20 cellular contexts compared by ENCODE assay signal in genomic region chr22:20090730-20091240, GRCh38. TPM values are rescaled to one million over a fixed set of nuclear protein-coding genes. Genes with fewer than 3 reads are reported as not detected.
DNase-seq lines count a peak whose midpoint lies in the region; ATAC-seq and TF ChIP-seq lines count a peak whose summit lies in the region.
"Had no signal": no experiment of that assay in that cellular context is flagged by ENCODE, and none has a peak within 500 bp of the region (broad histone marks: within the 10 kb centered on the region; RNA-seq: fewer than 3 reads in every experiment).

No MANE protein-coding gene starts in this region.

- H3K9me3 Mint-ChIP-seq in CD14-positive monocyte = peaks cover 0 to 4% (median 0%) of the 10 kb centered on the region in 7 donors
- no peaks in the 10 kb centered on the region for H3K9me3 Mint-ChIP-seq in CD4-positive, alpha-beta memory T cell
- no peaks in the 10 kb centered on the region for H3K9me3 Mint-ChIP-seq in activated T-helper 17 cell treated with anti-CD3 and anti-CD28 coated beads, Interleukin-2, amount 50 U/mL, for 72 hours
- peaks cover 2% of the 10 kb centered on the region for H3K9me3 Mint-ChIP-seq in mesothelial cell of epicardium
- H3K9me3 Mint-ChIP-seq: naive thymus-derived CD4-positive, alpha-beta T cell; T-helper 2 cell treated with Interferon-gamma antibody and Interleukin-4, amounts not matched to agents 5 μg/mL and 100 μg/mL, for 36 hours had no signal

- CTCF ChIA-PET in CD4-positive, alpha-beta memory T cell (lab: Charles Lee; ENCODE audit: partially characterized antibody) = no interaction called here

- H3K27ac Mint-ChIP-seq in CD14-positive monocyte (peak overlapping the region in 5 of 7 donors; percentile 4 to 41 (median 34)), mesothelial cell of epicardium (no peak overlapping the region)
- peak overlapping the region; percentile 16 to 83 (median 70) for H3K27ac Mint-ChIP-seq in CD4-positive, alpha-beta memory T cell
- H3K27ac Mint-ChIP-seq in activated T-helper 17 cell treated with anti-CD3 and anti-CD28 coated beads, Interleukin-2, amount 50 U/mL, for 72 hours = peak overlapping the region; percentile 6
- H3K27ac Mint-ChIP-seq: activated CD4-positive, alpha-beta T cell treated with anti-CD3 and anti-CD28 coated beads, Interleukin-2, amount 10 ng/mL, durations not matched to agents 24 days and 14 days; T-helper 2 cell treated with Interferon-gamma antibody and Interleukin-4, amounts not matched to agents 5 μg/mL and 100 μg/mL, for 36 hours had no signal

- no peaks in the 10 kb centered on the region for H3K9me3 ChIP-seq in CD4-positive, alpha-beta memory T cell (ENCODE audit: control insufficient read depth in 1 of 2, low read length in 2 of 2)
- H3K9me3 ChIP-seq in lower lobe of right lung = no peaks in the 10 kb centered on the region

- H3K27me3 Mint-ChIP-seq in CD14-positive monocyte (ENCODE audit: low read depth in 3 of 3) (peaks cover 0 to 4% (median 0%) of the 10 kb centered on the region in 3 donors), mesothelial cell of epicardium (ENCODE audit: low read depth) (no peaks in the 10 kb centered on the region)
- no peaks in the 10 kb centered on the region for H3K27me3 Mint-ChIP-seq in CD4-positive, alpha-beta memory T cell
- no peaks in the 10 kb centered on the region for H3K27me3 Mint-ChIP-seq in activated T-helper 17 cell treated with anti-CD3 and anti-CD28 coated beads, Interleukin-2, amount 50 U/mL, for 72 hours
- H3K27me3 Mint-ChIP-seq: activated CD4-positive, alpha-beta T cell treated with anti-CD3 and anti-CD28 coated beads, Interleukin-2, amount 10 ng/mL, durations not matched to agents 24 days and 14 days; naive thymus-derived CD4-positive, alpha-beta T cell had no signal

- intact Hi-C loops in CD14-positive monocyte (cut with micrococcal nuclease) = no loop called here
- intact Hi-C loops in CD4-positive, alpha-beta memory T cell (cut with micrococcal nuclease) = no loop called here
- intact Hi-C loops in lower lobe of right lung (cut with DNase I) = no loop called here

- H3K4me3 Mint-ChIP-seq in CD14-positive monocyte (peak overlapping the region in 1 of 2 donors; percentile 10), mesothelial cell of epicardium (no peak overlapping the region)
- H3K4me3 Mint-ChIP-seq in CD4-positive, alpha-beta memory T cell = peak overlapping the region in 4 of 8 donors; percentile 44 to 73 (median 51)
- H3K4me3 Mint-ChIP-seq in activated T-helper 17 cell treated with anti-CD3 and anti-CD28 coated beads, Interleukin-2, amount 50 U/mL, for 72 hours = no peak overlapping the region
- H3K4me3 Mint-ChIP-seq: activated CD4-positive, alpha-beta T cell treated with anti-CD3 and anti-CD28 coated beads, Interleukin-2, amount 10 ng/mL, durations not matched to agents 24 days and 14 days; naive thymus-derived CD4-positive, alpha-beta T cell; T-helper 2 cell treated with Interferon-gamma antibody and Interleukin-4, amounts not matched to agents 5 μg/mL and 100 μg/mL, for 36 hours had no signal

- TF ChIP-seq CTCF in CD14-positive monocyte (IDR thresholded peaks at IDR 0.05) (no peak), lower lobe of right lung (IDR thresholded peaks at IDR 0.05) (no peak), mesothelial cell of epicardium (IDR thresholded peaks at IDR 0.05; ENCODE audit: unreplicated experiment) (no peak)

- peaks cover 89% of the 10 kb centered on the region for H3K36me3 ChIP-seq in CD4-positive, alpha-beta memory T cell (ENCODE audit: insufficient read depth, low read length)
- peaks cover 100% of the 10 kb centered on the region for H3K36me3 ChIP-seq in lower lobe of right lung

- ATAC-seq in activated T-helper 17 cell treated with anti-CD3 and anti-CD28 coated beads, Interleukin-2, amount 50 U/mL, for 72 hours (replicated peaks) = peak; percentile 38
- ATAC-seq in lower lobe of right lung (no peak), HG03342 (IDR thresholded peaks at IDR 0.05; ENCODE audit: unreplicated experiment) (no peak)
- ATAC-seq: naive thymus-derived CD4-positive, alpha-beta T cell; sciatic nerve had no signal

- in situ Hi-C loops in ACHN (cut with HindIII; ENCODE audit: low pct_ligation_motif_present, low pct_unique_long_range_greater_than_20kb, low sequenced_read_pairs) = no loop called here

- H3K4me1 ChIP-seq in CD4-positive, alpha-beta memory T cell (ENCODE audit: insufficient read depth, low read length) = peaks cover 17% of the 10 kb centered on the region
- no peaks in the 10 kb centered on the region for H3K4me1 ChIP-seq in lower lobe of right lung
- H3K4me1 ChIP-seq: parathyroid adenoma, tibial nerve had no signal

- H3K4me1 Mint-ChIP-seq in CD14-positive monocyte (no peaks in the 10 kb centered on the region), mesothelial cell of epicardium (no peaks in the 10 kb centered on the region)
- H3K4me1 Mint-ChIP-seq in CD4-positive, alpha-beta memory T cell = peaks cover 6 to 37% (median 26%) of the 10 kb centered on the region in 4 donors
- peaks cover 17% of the 10 kb centered on the region for H3K4me1 Mint-ChIP-seq in activated T-helper 17 cell treated with anti-CD3 and anti-CD28 coated beads, Interleukin-2, amount 50 U/mL, for 72 hours

- no peak overlapping the region for H3K4me3 ChIP-seq in CD4-positive, alpha-beta memory T cell (ENCODE audit: low read length in 2 of 2)
- no peak overlapping the region for H3K4me3 ChIP-seq in lower lobe of right lung
- H3K4me3 ChIP-seq: tibial nerve had no signal

- POLR2A ChIA-PET in CD4-positive, alpha-beta memory T cell (lab: Charles Lee; ENCODE audit: partially characterized antibody) = interaction anchor here (0.7 to 1.4 kb wide), 2 partner anchors 10 to 20 kb away, joined by 3 to 4 read pairs; no protein-coding TSS in a partner anchor

- H3K36me3 Mint-ChIP-seq in CD14-positive monocyte (peaks cover 97 to 100% of the 10 kb centered on the region in 2 donors), mesothelial cell of epicardium (peaks cover 72% of the 10 kb centered on the region)
- peaks cover 62 to 73% of the 10 kb centered on the region in 2 donors for H3K36me3 Mint-ChIP-seq in CD4-positive, alpha-beta memory T cell
- peaks cover 99% of the 10 kb centered on the region for H3K36me3 Mint-ChIP-seq in activated T-helper 17 cell treated with anti-CD3 and anti-CD28 coated beads, Interleukin-2, amount 50 U/mL, for 72 hours (ENCODE audit: low read depth)

- H3K27ac ChIP-seq in CD4-positive, alpha-beta memory T cell (ENCODE audit: low read depth, low read length) = no peak overlapping the region
- H3K27ac ChIP-seq in lower lobe of right lung = no peak overlapping the region
- H3K27ac ChIP-seq: C4-2B, parathyroid adenoma, tibial nerve had no signal

- DNase-seq in CD14-positive monocyte (ENCODE audit: low spot score) (peak; percentile 30), lower lobe of right lung (peak; percentile 13), medulla oblongata (ENCODE audit: extremely low spot score) (no peak), ACHN (no peak), mesothelial cell of epicardium (ENCODE audit: low spot score in 2 of 2, unreplicated experiment in 2 of 2) (no peak)
- no peak for DNase-seq in CD4-positive, alpha-beta memory T cell
- DNase-seq: activated CD4-positive, alpha-beta T cell treated with anti-CD3 and anti-CD28 coated beads, Interleukin-2, amount 10 ng/mL, durations not matched to agents 24 days and 14 days; activated CD8-positive, alpha-beta memory T cell treated with anti-CD3 and anti-CD28 coated beads, Interleukin-2, amount 50 U/mL, for 48 hours; amygdala; DMS 273 treated with DMSO at 0.1 percent for 48 hours; naive thymus-derived CD4-positive, alpha-beta T cell; NCI-H1092 treated with DMSO at 0.1 percent for 48 hours; NCI-H187 treated with DMSO at 0.1 percent for 48 hours had no signal

- no peaks in the 10 kb centered on the region for H3K27me3 ChIP-seq in CD4-positive, alpha-beta memory T cell (ENCODE audit: insufficient read depth, low read length)
- H3K27me3 ChIP-seq in lower lobe of right lung (ENCODE audit: low read depth) = no peaks in the 10 kb centered on the region
- H3K27me3 ChIP-seq: tibial nerve had no signal

RNA-seq across cellular contexts. Expression of gene DGCR8, which starts 10.7 kb away (rescaled TPM):
- polyA plus RNA-seq in CD14-positive monocyte = 1 to 10 TPM; 1.2 to 1.4 TPM
- total RNA-seq in CD4-positive, alpha-beta memory T cell = 10 to 100 TPM; 47.6 to 48.2 TPM
- 1 to 10 TPM; 2.2 to 5.1 TPM for polyA plus RNA-seq in CD4-positive, alpha-beta memory T cell
- 10 to 100 TPM; 42.8 to 43.2 TPM for total RNA-seq in activated T-helper 17 cell treated with anti-CD3 and anti-CD28 coated beads, Interleukin-2, amount 50 U/mL, for 72 hours
- total RNA-seq in lower lobe of right lung (29.5 TPM), mesothelial cell of epicardium (69.4 to 72.3 TPM (median 71.5 TPM) in 3 replicates)

RNA-seq across cellular contexts. Expression of gene RANBP1, which starts 25.1 kb away (rescaled TPM):
- 10 to 100 TPM; 45.0 to 47.4 TPM for polyA plus RNA-seq in CD14-positive monocyte
- total RNA-seq in CD4-positive, alpha-beta memory T cell = 10 to 100 TPM; 61.9 to 67.9 TPM
- 100 to 1,000 TPM in 1 of 2 donors, 10 to 100 TPM in 1; 87.0 to 111 TPM for polyA plus RNA-seq in CD4-positive, alpha-beta memory T cell
- 100 to 1,000 TPM; 187 to 421 TPM for total RNA-seq in activated T-helper 17 cell treated with anti-CD3 and anti-CD28 coated beads, Interleukin-2, amount 50 U/mL, for 72 hours
- total RNA-seq in lower lobe of right lung = 58.3 TPM
- 154 to 155 TPM (median 154 TPM) in 3 replicates for total RNA-seq in mesothelial cell of epicardium

RNA-seq across cellular contexts. Expression of gene TRMT2A, which starts 26.2 kb away (rescaled TPM):
- polyA plus RNA-seq in CD14-positive monocyte = 10 to 100 TPM; 20.1 to 23.5 TPM
- total RNA-seq in CD4-positive, alpha-beta memory T cell = 100 to 1,000 TPM; 110 to 126 TPM
- 10 to 100 TPM; 28.0 to 37.5 TPM for polyA plus RNA-seq in CD4-positive, alpha-beta memory T cell
- total RNA-seq in activated T-helper 17 cell treated with anti-CD3 and anti-CD28 coated beads, Interleukin-2, amount 50 U/mL, for 72 hours = 100 to 1,000 TPM in 1 of 2 donors, 10 to 100 TPM in 1; 71.7 to 110 TPM
- total RNA-seq in lower lobe of right lung (70.4 TPM), mesothelial cell of epicardium (68.7 to 78.1 TPM (median 76.0 TPM) in 3 replicates)

RNA-seq across cellular contexts. Expression of gene ZDHHC8, which starts 40.8 kb away (rescaled TPM):
- 1 to 10 TPM in 1 of 2 donors, under 1 TPM in 1; 0.73 to 1.1 TPM for polyA plus RNA-seq in CD14-positive monocyte
- 10 to 100 TPM; 80.0 to 81.7 TPM for total RNA-seq in CD4-positive, alpha-beta memory T cell
- 1 to 10 TPM; 1.0 to 7.0 TPM for polyA plus RNA-seq in CD4-positive, alpha-beta memory T cell
- 10 to 100 TPM; 23.4 to 59.7 TPM for total RNA-seq in activated T-helper 17 cell treated with anti-CD3 and anti-CD28 coated beads, Interleukin-2, amount 50 U/mL, for 72 hours
- 77.2 TPM for total RNA-seq in lower lobe of right lung
- total RNA-seq in mesothelial cell of epicardium = 82.4 to 86.2 TPM (median 82.4 TPM) in 3 replicates

Comparison
In these comparisons a context has a peak if more than half of its experiments do, and no peak if none do; other contexts are left out.
1. DNase-seq: peak in CD14-positive monocyte (single experiment) and lower lobe of right lung (single experiment); none in CD4-positive, alpha-beta memory T cell (0 of 5), medulla oblongata (single experiment), ACHN (single experiment) and mesothelial cell of epicardium (0 of 2).